ENCODE assay signal across 21 cellular contexts in the genomic region with DNA sequence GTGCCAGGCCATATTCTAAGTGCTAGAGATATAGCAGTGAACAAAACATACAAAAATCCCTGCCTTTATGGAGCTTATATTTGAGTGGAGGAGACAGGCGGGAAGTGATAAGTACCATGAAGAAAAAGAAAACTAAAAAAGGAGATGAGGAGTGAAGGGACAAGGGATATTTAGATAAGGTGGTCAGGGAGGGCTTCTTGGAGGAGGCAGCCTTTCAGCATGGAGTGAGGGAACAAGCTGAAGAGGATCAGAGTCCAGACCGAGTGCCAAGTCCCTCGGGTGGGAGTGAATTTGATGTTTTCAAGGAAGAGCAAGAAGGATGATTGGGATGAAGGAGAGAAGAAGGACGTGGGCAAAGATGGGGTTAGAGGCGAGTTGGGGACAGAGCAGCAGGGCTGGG.
"Had no signal": no experiment of that assay in that cellular context is flagged by ENCODE, and none has a peak within 500 bp of the region (broad histone marks: within the 10 kb centered on the region; RNA-seq: fewer than 3 reads in every experiment).

No MANE protein-coding gene starts in this region.

- H3K27ac ChIP-seq: ascending aorta, body of pancreas, SK-N-MC had no signal

- H3K9me3 Mint-ChIP-seq: activated CD4-positive, alpha-beta T cell treated with anti-CD3 and anti-CD28 coated beads, Interleukin-2, amount 10 ng/mL, durations not matched to agents 24 days and 14 days; activated naive CD4-positive, alpha-beta T cell treated with anti-CD3 and anti-CD28 coated beads, Interleukin-2, amount 50 U/mL, for 24 hours; activated naive CD8-positive, alpha-beta T cell treated with anti-CD3 and anti-CD28 coated beads, Interleukin-2, amount 50 U/mL, for 24 hours; activated T-cell treated with anti-CD3 and anti-CD28 coated beads, Interleukin-2, amount 50 U/mL, for 24 hours; activated T-helper 1 cell treated with anti-CD3 and anti-CD28 coated beads, Interleukin-12 subunit alpha, Interleukin-12 subunit beta, Interleukin-2, Interleukin-4 antibody, amounts not matched to agents 30 ng/mL and 10 ng/mL and 1 ng/mL, durations not matched to agents 14 hours and 24 hours and 36 hours; T-helper 1 cell treated with Interleukin-12 subunit alpha and Interleukin-12 subunit beta and Interleukin-4 antibody, amounts not matched to agents 30 μg/mL and 1 μg/mL, for 36 hours had no signal

- H3K36me3 Mint-ChIP-seq: activated CD8-positive, alpha-beta memory T cell treated with anti-CD3 and anti-CD28 coated beads, Interleukin-2, amount 10 ng/mL, durations not matched to agents 7 days and 5 days; activated naive CD4-positive, alpha-beta T cell treated with anti-CD3 and anti-CD28 coated beads, Interleukin-2, amount 50 U/mL, for 24 hours; WTC11 had no signal

- H3K27me3 ChIP-seq: ascending aorta, body of pancreas had no signal

- H3K4me1 Mint-ChIP-seq: activated naive CD4-positive, alpha-beta T cell treated with anti-CD3 and anti-CD28 coated beads, Interleukin-2, amount 50 U/mL, for 24 hours had no signal

- H3K9me3 ChIP-seq: ascending aorta, body of pancreas had no signal

- H3K4me3 Mint-ChIP-seq: activated CD4-positive, alpha-beta T cell treated with anti-CD3 and anti-CD28 coated beads, Interleukin-2, amount 10 ng/mL, durations not matched to agents 24 days and 14 days; activated CD8-positive, alpha-beta memory T cell treated with anti-CD3 and anti-CD28 coated beads, Interleukin-2, amount 10 ng/mL, durations not matched to agents 7 days and 5 days; activated naive CD4-positive, alpha-beta T cell treated with anti-CD3 and anti-CD28 coated beads, Interleukin-2, amount 50 U/mL, for 24 hours; activated naive CD8-positive, alpha-beta T cell treated with anti-CD3 and anti-CD28 coated beads, Interleukin-2, amount 50 U/mL, for 24 hours; activated T-cell treated with anti-CD3 and anti-CD28 coated beads, Interleukin-2, amount 50 U/mL, for 24 hours; activated T-helper 1 cell treated with anti-CD3 and anti-CD28 coated beads, Interleukin-12 subunit alpha, Interleukin-12 subunit beta, Interleukin-2, Interleukin-4 antibody, amounts not matched to agents 30 ng/mL and 10 ng/mL and 1 ng/mL, durations not matched to agents 14 hours and 24 hours and 36 hours; T-helper 1 cell treated with Interleukin-12 subunit alpha and Interleukin-12 subunit beta and Interleukin-4 antibody, amounts not matched to agents 30 μg/mL and 1 μg/mL, for 36 hours; WTC11 had no signal

- H3K36me3 ChIP-seq: ascending aorta had no signal

- DNase-seq: activated CD4-positive, alpha-beta T cell treated with anti-CD3 and anti-CD28 coated beads, Interleukin-2, amount 10 ng/mL, durations not matched to agents 24 days and 14 days; activated CD4-positive, CD25-positive, alpha-beta regulatory T cell treated with anti-CD3 and anti-CD28 coated beads, Interleukin-2, amount 50 U/mL, for 72 hours; activated effector memory CD4-positive, alpha-beta T cell treated with Interleukin-2 at 50 U/mL for 16 hours; activated naive CD4-positive, alpha-beta T cell; activated T-cell treated with anti-CD3 and anti-CD28 coated beads, Interleukin-2, amount 50 U/mL, for 24 hours; amniotic stem cell; body of pancreas; MM.1S; NCI-H1105; NCI-H1694 treated with DMSO at 0.1 percent for 48 hours; NCI-H2029 treated with DMSO at 0.1 percent for 48 hours; NCI-H510A treated with DMSO at 0.1 percent for 48 hours; T-helper 9 cell had no signal

- H3K4me3 ChIP-seq: ascending aorta, body of pancreas, SK-N-MC had no signal

- ATAC-seq: activated CD8-positive, alpha-beta memory T cell treated with anti-CD3 and anti-CD28 coated beads, Interleukin-2, amount 10 ng/mL, durations not matched to agents 7 days and 5 days; activated naive CD8-positive, alpha-beta T cell treated with anti-CD3 and anti-CD28 coated beads, Interleukin-2, amount 50 U/mL, for 24 hours; body of pancreas had no signal

- H3K27ac Mint-ChIP-seq: activated CD4-positive, alpha-beta T cell treated with anti-CD3 and anti-CD28 coated beads, Interleukin-2, amount 10 ng/mL, durations not matched to agents 24 days and 14 days; activated CD8-positive, alpha-beta memory T cell treated with anti-CD3 and anti-CD28 coated beads, Interleukin-2, amount 10 ng/mL, durations not matched to agents 7 days and 5 days; activated naive CD4-positive, alpha-beta T cell treated with anti-CD3 and anti-CD28 coated beads, Interleukin-2, amount 50 U/mL, for 24 hours; activated naive CD8-positive, alpha-beta T cell treated with anti-CD3 and anti-CD28 coated beads, Interleukin-2, amount 50 U/mL, for 24 hours; activated T-cell treated with anti-CD3 and anti-CD28 coated beads, Interleukin-2, amount 50 U/mL, for 24 hours; activated T-helper 1 cell treated with anti-CD3 and anti-CD28 coated beads, Interleukin-12 subunit alpha, Interleukin-12 subunit beta, Interleukin-2, Interleukin-4 antibody, amounts not matched to agents 30 ng/mL and 10 ng/mL and 1 ng/mL, durations not matched to agents 14 hours and 24 hours and 36 hours; T-helper 1 cell treated with Interleukin-12 subunit alpha and Interleukin-12 subunit beta and Interleukin-4 antibody, amounts not matched to agents 30 μg/mL and 1 μg/mL, for 36 hours; WTC11 had no signal

- H3K4me1 ChIP-seq: ascending aorta had no signal
